In the genomic region with DNA sequence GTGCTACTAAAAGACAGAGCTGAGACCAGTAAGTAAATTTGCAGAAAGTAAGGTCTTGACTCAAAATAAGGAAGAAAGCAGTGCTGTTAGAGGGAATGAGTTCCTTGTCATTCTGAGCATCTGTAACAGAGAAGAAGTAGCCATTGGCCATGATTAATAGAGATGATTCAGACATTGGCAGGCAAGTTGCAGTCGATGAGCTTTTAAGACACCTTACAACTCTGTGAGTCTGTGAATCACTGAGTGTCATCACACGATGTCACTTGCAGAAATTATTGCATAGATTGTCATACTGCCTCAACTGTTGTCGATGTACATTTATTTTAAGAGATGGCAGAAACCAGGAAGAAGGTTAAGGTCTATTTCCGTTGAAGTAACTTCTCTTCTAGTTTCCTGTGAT, we compare ENCODE assay signal across 21 cellular contexts.
DNase-seq lines count a peak whose midpoint lies in the region; ATAC-seq, FAIRE-seq and TF ChIP-seq lines count a peak whose summit lies in the region.
"Had no signal": no experiment of that assay in that cellular context is flagged by ENCODE, and none has a peak within 500 bp of the region (broad histone marks: within the 10 kb centered on the region; RNA-seq: fewer than 3 reads in every experiment).

No MANE protein-coding gene starts in this region.

- H3K9ac ChIP-seq in trophoblast cell (ENCODE audit: low read length): no peak overlapping the region
- H3K9ac ChIP-seq: SK-N-SH had no signal

- no peak overlapping the region for H3K14ac ChIP-seq in trophoblast cell (ENCODE audit: low read length)

- H3K4me1 Mint-ChIP-seq in GM23338: no peaks in the 10 kb centered on the region
- H3K4me1 Mint-ChIP-seq: CD4-positive, alpha-beta memory T cell had no signal

- H3K79me2 ChIP-seq in GM23338 (replicated peaks; ENCODE audit: insufficient read depth) (no peaks in the 10 kb centered on the region), trophoblast cell (ENCODE audit: control insufficient read depth, insufficient read depth, low read length, poor library complexity) (no peaks in the 10 kb centered on the region)

- H4K12ac ChIP-seq in trophoblast cell (ENCODE audit: low read depth, low read length): no peak overlapping the region

- no peak overlapping the region for H2BK5ac ChIP-seq in trophoblast cell (ENCODE audit: low read depth, low read length, poor library complexity)

- FAIRE-seq in RCC 7860 (lab: Jason Lieb, UNC): no peak
- FAIRE-seq: GM12878, H1 had no signal

- no peak overlapping the region for H3K4me3 Mint-ChIP-seq in GM23338
- H3K4me3 Mint-ChIP-seq: CD4-positive, alpha-beta memory T cell had no signal

- H2AK5ac ChIP-seq in trophoblast cell (ENCODE audit: low read length): no peak overlapping the region

- H3K27ac ChIP-seq in GM23338 (ENCODE audit: low read depth): no peak overlapping the region
- H3K27ac ChIP-seq in epithelial cell of prostate: no peak overlapping the region
- H3K27ac ChIP-seq in trophoblast cell (ENCODE audit: low read depth, low read length): no peak overlapping the region

- H3K9me3 ChIP-seq in trophoblast cell (ENCODE audit: insufficient read depth, low read depth, low read length): no peaks in the 10 kb centered on the region
- H3K9me3 ChIP-seq: SK-N-SH had no signal

- no peak overlapping the region for H3K4me3 ChIP-seq in GM23338
- no peak overlapping the region for H3K4me3 ChIP-seq in trophoblast cell (ENCODE audit: low read depth, low read length)
- H3K4me3 ChIP-seq: GM12878 had no signal

- no peak for TF ChIP-seq CTCF in GM23338 (conservative IDR thresholded peaks at IDR 0.05; ENCODE audit: low read depth in 2 of 2)

- H3K4me1 ChIP-seq in GM23338 (ENCODE audit: insufficient read depth) (no peaks in the 10 kb centered on the region), trophoblast cell (ENCODE audit: control insufficient read depth in 1 of 2, insufficient read depth in 2 of 2, low read length in 2 of 2) (no peaks in the 10 kb centered on the region)

- H3K27me3 ChIP-seq in GM23338 (ENCODE audit: insufficient read depth) (no peaks in the 10 kb centered on the region), trophoblast cell (ENCODE audit: insufficient read depth, low read length) (no peaks in the 10 kb centered on the region)

- H4K20me1 ChIP-seq in GM23338 (replicated peaks; ENCODE audit: insufficient read depth): no peaks in the 10 kb centered on the region

- H3K4me2 ChIP-seq in GM23338 (no peak overlapping the region), trophoblast cell (ENCODE audit: low read length) (no peak overlapping the region)
- H3K4me2 ChIP-seq: SK-N-SH had no signal

- DNase-seq in GM23338 (ENCODE audit: low spot score) (no peak), RPMI7951 (ENCODE audit: low read depth) (peak; percentile 15), epithelial cell of prostate (ENCODE audit: low read depth, low spot score) (peak; percentile 12), kidney tubule cell (ENCODE audit: low spot score) (peak; percentile 2), trophoblast cell (no peak), RCC 7860 (ENCODE audit: low spot score) (no peak)
- no peak for DNase-seq in stimulated activated CD4-positive, alpha-beta T cell treated with anti-CD3 and anti-CD28 coated beads, Interleukin-2, amount 100 ng/mL, for 48 hours
- DNase-seq: C1 segment of cervical spinal cord; CD4-positive, alpha-beta memory T cell; COR-L47; GDM1; HCEC 1CT; IMR-90; KG1; MM.1S; NCI-H2029; NCI-H446 treated with DMSO at 0.1 percent for 48 hours; NCI-H526 treated with DMSO at 0.1 percent for 48 hours; SK-N-SH had no signal

- H2AFZ ChIP-seq in GM23338 (peak overlapping the region; percentile 9; the same call in 1 of the 2 replicates), trophoblast cell (ENCODE audit: insufficient read depth, low read length, poor library complexity) (no peak overlapping the region)

- no peak overlapping the region for H4K91ac ChIP-seq in trophoblast cell (ENCODE audit: low read depth, low read length)

- H3K79me1 ChIP-seq in trophoblast cell (ENCODE audit: low read length): no peaks in the 10 kb centered on the region

- no peak overlapping the region for H2BK12ac ChIP-seq in trophoblast cell (ENCODE audit: low read length)

- no peak overlapping the region for H2BK120ac ChIP-seq in trophoblast cell (ENCODE audit: insufficient read depth, low read length, poor library complexity)

- H3K23ac ChIP-seq in trophoblast cell (ENCODE audit: low read length): no peak overlapping the region

- H3K27ac Mint-ChIP-seq in GM23338: no peak overlapping the region
- H3K27ac Mint-ChIP-seq: CD4-positive, alpha-beta memory T cell had no signal

- no peaks in the 10 kb centered on the region for H3K36me3 Mint-ChIP-seq in GM23338 (ENCODE audit: low read depth)
- H3K36me3 Mint-ChIP-seq: CD4-positive, alpha-beta memory T cell had no signal

- no peaks in the 10 kb centered on the region for H3K36me3 ChIP-seq in GM23338 (ENCODE audit: insufficient read depth)
- H3K36me3 ChIP-seq in trophoblast cell (ENCODE audit: control insufficient read depth in 1 of 2, insufficient read depth in 2 of 2, low read length in 2 of 2): no peaks in the 10 kb centered on the region

- no peaks in the 10 kb centered on the region for H3K27me3 Mint-ChIP-seq in GM23338 (ENCODE audit: insufficient read depth, low read depth, poor library complexity)

- H3K9me2 ChIP-seq in GM23338 (ENCODE audit: insufficient read depth): no peaks in the 10 kb centered on the region; the same call in 1 of the 2 replicates
- H3K9me2 ChIP-seq: SK-N-SH had no signal

- no peak overlapping the region for H3K18ac ChIP-seq in trophoblast cell (ENCODE audit: low read length)

- no peaks in the 10 kb centered on the region for H3K9me3 Mint-ChIP-seq in GM23338

- ATAC-seq in GM23338: no peak
- ATAC-seq: GM12878 had no signal

- H3K4ac ChIP-seq in trophoblast cell (ENCODE audit: low read depth, low read length): no peak overlapping the region

- H3F3A ChIP-seq in GM23338 (replicated peaks; ENCODE audit: low read depth): no peaks in the 10 kb centered on the region

- no peak overlapping the region for H4K8ac ChIP-seq in trophoblast cell (ENCODE audit: low read depth, low read length)

- no CpG with 5 or more reads among the region's 4 CpGs for WGBS in trophoblast cell (ENCODE audit: extremely low coverage, insufficient coverage, insufficient read length)

TF ChIP-seq in GM23338, 12 proteins besides CTCF, POLR2A, EP300 and RAD21 (continues in another document):
- no peak for TF ChIP-seq JUNB (IDR thresholded peaks at IDR 0.05; ENCODE audit: unreplicated experiment)
- no peak for TF ChIP-seq POLR2AphosphoS5 (IDR thresholded peaks at IDR 0.05; ENCODE audit: low read depth)
- no peak for TF ChIP-seq ZNF114 (CRISPR knock-in tag; IDR thresholded peaks at IDR 0.05)
- TF ChIP-seq, protein P1, sequence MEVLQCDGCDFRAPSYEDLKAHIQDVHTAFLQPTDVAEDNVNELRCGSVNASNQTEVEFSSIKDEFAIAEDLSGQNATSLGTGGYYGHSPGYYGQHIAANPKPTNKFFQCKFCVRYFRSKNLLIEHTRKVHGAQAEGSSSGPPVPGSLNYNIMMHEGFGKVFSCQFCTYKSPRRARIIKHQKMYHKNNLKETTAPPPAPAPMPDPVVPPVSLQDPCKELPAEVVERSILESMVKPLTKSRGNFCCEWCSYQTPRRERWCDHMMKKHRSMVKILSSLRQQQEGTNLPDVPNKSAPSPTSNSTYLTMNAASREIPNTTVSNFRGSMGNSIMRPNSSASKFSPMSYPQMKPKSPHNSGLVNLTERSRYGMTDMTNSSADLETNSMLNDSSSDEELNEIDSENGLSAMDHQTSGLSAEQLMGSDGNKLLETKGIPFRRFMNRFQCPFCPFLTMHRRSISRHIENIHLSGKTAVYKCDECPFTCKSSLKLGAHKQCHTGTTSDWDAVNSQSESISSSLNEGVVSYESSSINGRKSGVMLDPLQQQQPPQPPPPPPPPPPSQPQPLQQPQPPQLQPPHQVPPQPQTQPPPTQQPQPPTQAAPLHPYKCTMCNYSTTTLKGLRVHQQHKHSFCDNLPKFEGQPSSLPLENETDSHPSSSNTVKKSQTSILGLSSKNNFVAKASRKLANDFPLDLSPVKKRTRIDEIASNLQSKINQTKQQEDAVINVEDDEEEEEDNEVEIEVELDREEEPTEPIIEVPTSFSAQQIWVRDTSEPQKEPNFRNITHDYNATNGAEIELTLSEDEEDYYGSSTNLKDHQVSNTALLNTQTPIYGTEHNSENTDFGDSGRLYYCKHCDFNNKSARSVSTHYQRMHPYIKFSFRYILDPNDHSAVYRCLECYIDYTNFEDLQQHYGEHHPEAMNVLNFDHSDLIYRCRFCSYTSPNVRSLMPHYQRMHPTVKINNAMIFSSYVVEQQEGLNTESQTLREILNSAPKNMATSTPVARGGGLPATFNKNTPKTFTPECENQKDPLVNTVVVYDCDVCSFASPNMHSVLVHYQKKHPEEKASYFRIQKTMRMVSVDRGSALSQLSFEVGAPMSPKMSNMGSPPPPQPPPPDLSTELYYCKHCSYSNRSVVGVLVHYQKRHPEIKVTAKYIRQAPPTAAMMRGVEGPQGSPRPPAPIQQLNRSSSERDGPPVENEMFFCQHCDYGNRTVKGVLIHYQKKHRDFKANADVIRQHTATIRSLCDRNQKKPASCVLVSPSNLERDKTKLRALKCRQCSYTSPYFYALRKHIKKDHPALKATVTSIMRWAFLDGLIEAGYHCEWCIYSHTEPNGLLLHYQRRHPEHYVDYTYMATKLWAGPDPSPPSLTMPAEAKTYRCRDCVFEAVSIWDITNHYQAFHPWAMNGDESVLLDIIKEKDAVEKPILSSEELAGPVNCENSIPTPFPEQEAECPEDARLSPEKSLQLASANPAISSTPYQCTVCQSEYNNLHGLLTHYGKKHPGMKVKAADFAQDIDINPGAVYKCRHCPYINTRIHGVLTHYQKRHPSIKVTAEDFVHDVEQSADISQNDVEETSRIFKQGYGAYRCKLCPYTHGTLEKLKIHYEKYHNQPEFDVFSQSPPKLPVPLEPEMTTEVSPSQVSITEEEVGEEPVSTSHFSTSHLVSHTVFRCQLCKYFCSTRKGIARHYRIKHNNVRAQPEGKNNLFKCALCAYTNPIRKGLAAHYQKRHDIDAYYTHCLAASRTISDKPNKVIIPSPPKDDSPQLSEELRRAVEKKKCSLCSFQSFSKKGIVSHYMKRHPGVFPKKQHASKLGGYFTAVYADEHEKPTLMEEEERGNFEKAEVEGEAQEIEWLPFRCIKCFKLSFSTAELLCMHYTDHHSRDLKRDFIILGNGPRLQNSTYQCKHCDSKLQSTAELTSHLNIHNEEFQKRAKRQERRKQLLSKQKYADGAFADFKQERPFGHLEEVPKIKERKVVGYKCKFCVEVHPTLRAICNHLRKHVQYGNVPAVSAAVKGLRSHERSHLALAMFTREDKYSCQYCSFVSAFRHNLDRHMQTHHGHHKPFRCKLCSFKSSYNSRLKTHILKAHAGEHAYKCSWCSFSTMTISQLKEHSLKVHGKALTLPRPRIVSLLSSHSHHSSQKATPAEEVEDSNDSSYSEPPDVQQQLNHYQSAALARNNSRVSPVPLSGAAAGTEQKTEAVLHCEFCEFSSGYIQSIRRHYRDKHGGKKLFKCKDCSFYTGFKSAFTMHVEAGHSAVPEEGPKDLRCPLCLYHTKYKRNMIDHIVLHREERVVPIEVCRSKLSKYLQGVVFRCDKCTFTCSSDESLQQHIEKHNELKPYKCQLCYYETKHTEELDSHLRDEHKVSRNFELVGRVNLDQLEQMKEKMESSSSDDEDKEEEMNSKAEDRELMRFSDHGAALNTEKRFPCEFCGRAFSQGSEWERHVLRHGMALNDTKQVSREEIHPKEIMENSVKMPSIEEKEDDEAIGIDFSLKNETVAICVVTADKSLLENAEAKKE (CRISPR knock-in tag; IDR thresholded peaks at IDR 0.05): no peak
- TF ChIP-seq CREB1 (CRISPR knock-in tag; IDR thresholded peaks at IDR 0.05; ENCODE audit: low read depth): no peak

Comparison
In these comparisons a context has a peak if more than half of its experiments do, and no peak if none do; other contexts are left out.
1. DNase-seq: peak in RPMI7951 (single experiment), epithelial cell of prostate (single experiment) and kidney tubule cell (single experiment); none in GM23338 (single experiment), trophoblast cell (0 of 2), stimulated activated CD4-positive, alpha-beta T cell treated with anti-CD3 and anti-CD28 coated beads, Interleukin-2, amount 100 ng/mL, for 48 hours (0 of 2) and RCC 7860 (single experiment).